In genomic region chr2:43387092-43388062, GRCh38 we compare ENCODE assay signal across 8 cellular contexts.
DNase-seq lines count a peak whose midpoint lies in the region; ATAC-seq and TF ChIP-seq lines count a peak whose summit lies in the region.

No MANE protein-coding gene starts in this region.

- H3K27me3 ChIP-seq in GM06990 (replicated peaks; ENCODE audit: control insufficient read depth, insufficient read depth, low read length), result no peaks in the 10 kb centered on the region
- no peaks in the 10 kb centered on the region for H3K27me3 ChIP-seq in KMS-11 (ENCODE audit: insufficient read depth, low read depth)
- H3K27me3 ChIP-seq in hepatocyte, result no peaks in the 10 kb centered on the region
- H3K27me3 ChIP-seq in PC-9 (ENCODE audit: insufficient read depth, low read depth), result no peaks in the 10 kb centered on the region

- no peaks in the 10 kb centered on the region for H3K36me3 ChIP-seq in GM06990 (ENCODE audit: control insufficient read depth, insufficient read depth, low read length)
- no peaks in the 10 kb centered on the region for H3K36me3 ChIP-seq in KMS-11 (ENCODE audit: insufficient read depth)
- H3K36me3 ChIP-seq in hepatocyte (replicated peaks; ENCODE audit: insufficient read depth, low read depth), result no peaks in the 10 kb centered on the region
- H3K36me3 ChIP-seq in PC-9 (ENCODE audit: low read depth), result no peaks in the 10 kb centered on the region

- H3K9me2 ChIP-seq in hepatocyte (replicated peaks; ENCODE audit: insufficient read depth) (no peaks in the 10 kb centered on the region), PC-9 (ENCODE audit: insufficient read depth) (no peaks in the 10 kb centered on the region)

- H3K9ac ChIP-seq in KMS-11, result peak overlapping the region; percentile 38; the same call in 1 of the 2 replicates

- peak; percentile 66 for ATAC-seq in GM21515 (IDR thresholded peaks at IDR 0.05; ENCODE audit: unreplicated experiment)

- H3K4me3 ChIP-seq in GM06990 (replicated peaks; ENCODE audit: low read depth, low read length), result peak overlapping the region; percentile 6; the same call in 1 of the 2 replicates
- H3K4me3 ChIP-seq in KMS-11 (IDR thresholded peaks at IDR 0.05; ENCODE audit: insufficient read depth, low read depth, low read length), result peak overlapping the region; percentile 28
- H3K4me3 ChIP-seq in hepatocyte, result no peak overlapping the region
- no peak overlapping the region for H3K4me3 ChIP-seq in PC-9

- H3K4me1 ChIP-seq in KMS-11 (ENCODE audit: low read depth, poor library complexity, severe bottlenecking), result peaks cover 91% of the 10 kb centered on the region
- peaks cover 28% of the 10 kb centered on the region for H3K4me1 ChIP-seq in hepatocyte (ENCODE audit: insufficient read depth)
- 0 out of 2 replicates have a peak, but pooled peaks cover 6% of the 10 kb centered on the region for H3K4me1 ChIP-seq in PC-9 (replicated peaks; ENCODE audit: insufficient read depth)

- H3K9me3 ChIP-seq in hepatocyte (ENCODE audit: low read depth) (no peaks in the 10 kb centered on the region), PC-9 (ENCODE audit: insufficient read depth, low read depth) (no peaks in the 10 kb centered on the region)

- peak overlapping the region; percentile 67 for H3K4me2 ChIP-seq in KMS-11
- H3K4me2 ChIP-seq in hepatocyte, result peak overlapping the region; percentile 3
- no peak overlapping the region for H3K4me2 ChIP-seq in PC-9

- H3K27ac ChIP-seq in KMS-11 (peak overlapping the region; percentile 68), hepatocyte (peak overlapping the region; percentile 25), PC-9 (no peak overlapping the region)

- POLR2A ChIA-PET in PC-9 (lab: Charles Lee; ENCODE audit: unreplicated experiment), result no interaction called here

- no peaks in the 10 kb centered on the region for H4K20me1 ChIP-seq in KMS-11 (ENCODE audit: insufficient read depth)
- H4K20me1 ChIP-seq in hepatocyte (ENCODE audit: insufficient read depth, poor library complexity, severe bottlenecking), result no peaks in the 10 kb centered on the region
- no peaks in the 10 kb centered on the region for H4K20me1 ChIP-seq in PC-9 (ENCODE audit: insufficient read depth)

- intact Hi-C loops in PC-9 (cut with micrococcal nuclease; ENCODE audit: unreplicated experiment), result no loop called here

- CTCF ChIA-PET in PC-9 (lab: Charles Lee), result interaction anchor here (0.6 kb wide), 1 partner anchor 12 kb away, joined by 3 read pairs; no protein-coding TSS in a partner anchor

- TF ChIP-seq CTCF in GM06990 (IDR thresholded peaks at IDR 0.05; ENCODE audit: insufficient read depth, low read length, poor library complexity, severe bottlenecking) (no peak), KMS-11 (conservative IDR thresholded peaks at IDR 0.05; ENCODE audit: low read depth, low read length) (no peak), hepatocyte (IDR thresholded peaks at IDR 0.05; ENCODE audit: poor library complexity) (no peak), PC-9 (conservative IDR thresholded peaks at IDR 0.05) (no peak)

- no TSS peak for BruUV-seq in PC-9 (replicated peaks; lab: Mats Ljungman, UMichigan)

- H3F3A ChIP-seq in PC-9 (ENCODE audit: insufficient read depth, low read depth), result no peaks in the 10 kb centered on the region

- H3K79me2 ChIP-seq in KMS-11 (ENCODE audit: insufficient read depth, low read depth) (0 out of 2 replicates have a peak, but pooled peaks cover 3% of the 10 kb centered on the region), hepatocyte (no peaks in the 10 kb centered on the region), PC-9 (ENCODE audit: low read depth) (no peaks in the 10 kb centered on the region)

- H2AFZ ChIP-seq in KMS-11 (ENCODE audit: low read depth), result peak overlapping the region; percentile 1; the same call in 1 of the 2 replicates
- H2AFZ ChIP-seq in hepatocyte, result no peak overlapping the region
- no peak overlapping the region for H2AFZ ChIP-seq in PC-9

- 76% methylated on average over 7 of the region's 7 CpGs for WGBS in hepatocyte (ENCODE audit: low lambda C conversion rate, missing lambda C conversion rate)

- DNase-seq in GM06990 (ENCODE audit: extremely low read depth, insufficient read length) (peak; percentile 83), hepatocyte (ENCODE audit: low spot score) (no peak), SKM-1 (lab: John Stamatoyannopoulos, UW; ENCODE audit: unreplicated experiment) (no peak), hepatic stellate cell (ENCODE audit: low spot score) (no peak), PC-9 (no peak), NCI-H2081 (lab: John Stamatoyannopoulos, UW) (no peak)

Comparison
In these comparisons a context has a peak if more than half of its experiments do, and no peak if none do; other contexts are left out.
1. H3K4me3 ChIP-seq: peak in GM06990 (single experiment) and KMS-11 (single experiment); none in hepatocyte (single experiment) and PC-9 (single experiment).